In the genomic region with DNA sequence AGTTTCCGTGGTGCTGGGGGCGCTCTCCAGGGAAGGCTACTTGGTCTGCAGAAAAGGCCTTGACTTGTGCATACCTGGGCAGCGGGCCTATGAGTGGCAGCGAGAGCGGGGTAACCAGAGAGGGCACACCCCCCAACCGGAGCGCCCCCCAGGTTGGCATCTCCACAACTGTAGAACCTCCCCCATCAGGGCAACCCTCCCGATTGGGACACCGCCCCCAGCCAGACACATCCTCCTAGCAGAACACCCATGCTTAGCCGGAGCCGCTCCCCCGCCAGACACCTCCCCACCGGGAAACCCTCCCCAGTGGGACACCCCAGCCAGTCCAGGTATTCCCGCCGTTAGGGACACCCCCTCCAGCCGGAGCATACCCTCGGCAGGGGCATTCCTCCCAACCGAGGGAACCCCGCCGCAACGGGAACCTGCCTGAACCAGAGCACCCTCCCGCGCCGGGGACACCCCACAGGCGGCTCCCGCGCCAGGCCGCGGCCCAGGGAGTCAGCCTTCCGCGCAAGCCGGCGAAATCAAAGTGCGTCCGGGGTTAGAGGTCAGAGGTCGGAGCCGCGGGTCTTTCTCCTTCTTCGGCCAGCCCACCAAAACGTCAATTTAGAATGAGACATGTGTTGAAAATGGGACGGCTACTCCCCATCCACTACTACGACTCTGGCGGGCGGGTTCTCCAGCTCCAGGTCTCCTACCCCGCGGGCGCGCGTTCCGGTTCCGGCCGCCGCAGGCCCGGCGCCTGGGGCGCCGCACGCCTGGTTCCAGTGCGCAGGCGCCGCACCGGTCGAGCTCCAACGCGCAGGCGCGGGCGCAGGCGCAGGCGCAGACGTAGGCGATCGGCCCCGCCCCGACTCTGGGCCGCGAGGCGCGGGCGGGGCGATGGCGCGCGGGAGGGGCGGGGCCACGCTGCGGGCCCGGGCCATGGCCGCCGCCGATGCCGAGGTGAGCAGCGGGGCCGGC, we compare ENCODE assay signal across 8 cellular contexts. TPM values are rescaled to one million over a fixed set of nuclear protein-coding genes. Genes with fewer than 3 reads are reported as not detected.
DNase-seq lines count a peak whose midpoint lies in the region; ATAC-seq and TF ChIP-seq lines count a peak whose summit lies in the region.

A gene (plus strand): TSS at position 901 of the 963 bp plus-strand sequence. CDS start 24 bp downstream, at position 925.

- TF ChIP-seq CTCF in GM10266 (IDR thresholded peaks at IDR 0.05; ENCODE audit: control insufficient read depth, insufficient read depth, low read depth, missing control alignments), result no peak
- TF ChIP-seq CTCF in HFFc6 (IDR thresholded peaks at IDR 0.05), result no peak; the same call in 1 of the 2 replicates
- TF ChIP-seq CTCF in heart left ventricle (IDR thresholded peaks at IDR 0.05), result peak in 1 of 12 donors; percentile 6
- TF ChIP-seq CTCF in type B pancreatic cell (conservative IDR thresholded peaks at IDR 0.05), result no peak

- H3K36me3 ChIP-seq in heart left ventricle, result peaks cover 0 to 40% (median 30%) of the 10 kb centered on the region in 9 donors

- peak within 1 kb of the TSS; percentile 91 for H3K27ac Mint-ChIP-seq in HFFc6
- peak within 1 kb of the TSS; percentile 91 for H3K27ac Mint-ChIP-seq in activated naive CD8-positive, alpha-beta T cell treated with anti-CD3 and anti-CD28 coated beads, Interleukin-2, amount 50 U/mL, for 24 hours
- H3K27ac Mint-ChIP-seq in type B pancreatic cell, result peak within 1 kb of the TSS; percentile 95

- peak in 1 of 2 donors; percentile 58 for TF ChIP-seq POLR2A in heart left ventricle (IDR thresholded peaks at IDR 0.05)

- intact Hi-C loops in heart left ventricle (cut with DNase I) (loop anchor here in 2 of 10 donors (1.0 to 5.0 kb wide), 4 partner anchors 13 to 66 kb away; a partner anchor contains a TSS), posterior vena cava (cut with DNase I) (no loop called here)

- no peaks in the 10 kb centered on the region for H3K9me3 Mint-ChIP-seq in HFFc6
- no peaks in the 10 kb centered on the region for H3K9me3 Mint-ChIP-seq in activated naive CD8-positive, alpha-beta T cell treated with anti-CD3 and anti-CD28 coated beads, Interleukin-2, amount 50 U/mL, for 24 hours
- H3K9me3 Mint-ChIP-seq in type B pancreatic cell, result no peaks in the 10 kb centered on the region

- peak; percentile 74 for ATAC-seq in activated naive CD8-positive, alpha-beta T cell treated with anti-CD3 and anti-CD28 coated beads, Interleukin-2, amount 50 U/mL, for 24 hours
- peak; percentile 65 to 86 (median 84) for ATAC-seq in heart left ventricle

- H3K36me3 Mint-ChIP-seq in HFFc6 (ENCODE audit: low read depth) (peaks cover 15% of the 10 kb centered on the region), type B pancreatic cell (peaks cover 5% of the 10 kb centered on the region)
- H3K36me3 Mint-ChIP-seq in activated naive CD8-positive, alpha-beta T cell treated with anti-CD3 and anti-CD28 coated beads, Interleukin-2, amount 50 U/mL, for 24 hours (ENCODE audit: low read depth), result peaks cover 18% of the 10 kb centered on the region

- no peaks in the 10 kb centered on the region for H3K9me3 ChIP-seq in heart left ventricle

- H3K27ac ChIP-seq in heart left ventricle, result peak within 1 kb of the TSS; percentile 88 to 96 (median 92)

- no peaks in the 10 kb centered on the region for H3K27me3 ChIP-seq in heart left ventricle

- DNase-seq in GM10266 (ENCODE audit: extremely low spot score) (peak; percentile 100), HFFc6 (peak; percentile 60), NCI-H1092 (lab: John Stamatoyannopoulos, UW) (peak; percentile 79), T follicular helper cell (ENCODE audit: low read depth) (peak; percentile 86), heart left ventricle (peak; percentile 83 to 95 (median 89)), posterior vena cava (ENCODE audit: low spot score) (peak; percentile 96), type B pancreatic cell (ENCODE audit: extremely low spot score, unreplicated experiment) (peak; percentile 97)
- peak; percentile 94 for DNase-seq in activated naive CD8-positive, alpha-beta T cell treated with anti-CD3 and anti-CD28 coated beads, Interleukin-2, amount 50 U/mL, for 24 hours

- H3K27me3 Mint-ChIP-seq in HFFc6 (ENCODE audit: insufficient read depth) (peaks cover 6% of the 10 kb centered on the region), type B pancreatic cell (no peaks in the 10 kb centered on the region)
- H3K27me3 Mint-ChIP-seq in activated naive CD8-positive, alpha-beta T cell treated with anti-CD3 and anti-CD28 coated beads, Interleukin-2, amount 50 U/mL, for 24 hours, result no peaks in the 10 kb centered on the region

- H3K4me3 Mint-ChIP-seq in HFFc6 (peak within 1 kb of the TSS; percentile 96), type B pancreatic cell (peak within 1 kb of the TSS; percentile 94)
- peak within 1 kb of the TSS; percentile 88 for H3K4me3 Mint-ChIP-seq in activated naive CD8-positive, alpha-beta T cell treated with anti-CD3 and anti-CD28 coated beads, Interleukin-2, amount 50 U/mL, for 24 hours

- H3K4me1 Mint-ChIP-seq in HFFc6 (ENCODE audit: low read depth), result peaks cover 33% of the 10 kb centered on the region
- H3K4me1 Mint-ChIP-seq in activated naive CD8-positive, alpha-beta T cell treated with anti-CD3 and anti-CD28 coated beads, Interleukin-2, amount 50 U/mL, for 24 hours, result peaks cover 44% of the 10 kb centered on the region
- peaks cover 31% of the 10 kb centered on the region for H3K4me1 Mint-ChIP-seq in type B pancreatic cell (ENCODE audit: unreplicated experiment)

- peaks cover 4 to 56% (median 39%) of the 10 kb centered on the region in 12 donors for H3K4me1 ChIP-seq in heart left ventricle

- H3K4me3 ChIP-seq in heart left ventricle, result peak within 1 kb of the TSS; percentile 77 to 100 (median 90)

- WGBS in heart left ventricle, 4 donors, result 0 to 1% (median 1%) methylated on average over 17 to 94 of the region's 94 CpGs

RNA-seq across cellular contexts. Expression of the gene that starts here (rescaled TPM):
- total RNA-seq in HFFc6 (2021; fragmentation: NEBNext Ultra II Directional; extraction: Animal tissue kit (Norgen Biotek cat#: 25700)), result 100 to 1,000 TPM in 1 of 6 experiments, 10 to 100 TPM in 5; 41.0 to 116 (median 46.9) TPM
- total RNA-seq in heart left ventricle (10 to 100 TPM; 27.8 to 55.9 (median 32.0) TPM), posterior vena cava (10 to 100 TPM; 56.2 to 59.6 TPM), type B pancreatic cell (ENCODE audit: low replicate concordance) (99.8 and 111 TPM in 2 replicates)
- polyA plus RNA-seq in heart left ventricle, result 10 to 100 TPM; 24.5 to 27.1 TPM

Comparison
In these comparisons a context has a peak if more than half of its experiments do, and no peak if none do; other contexts are left out.
1. Peak in every context shown above with its lines: DNase-seq, ATAC-seq, H3K4me3 ChIP-seq and H3K27ac ChIP-seq.